ENCODE assay signal across 20 cellular contexts in the genomic region with DNA sequence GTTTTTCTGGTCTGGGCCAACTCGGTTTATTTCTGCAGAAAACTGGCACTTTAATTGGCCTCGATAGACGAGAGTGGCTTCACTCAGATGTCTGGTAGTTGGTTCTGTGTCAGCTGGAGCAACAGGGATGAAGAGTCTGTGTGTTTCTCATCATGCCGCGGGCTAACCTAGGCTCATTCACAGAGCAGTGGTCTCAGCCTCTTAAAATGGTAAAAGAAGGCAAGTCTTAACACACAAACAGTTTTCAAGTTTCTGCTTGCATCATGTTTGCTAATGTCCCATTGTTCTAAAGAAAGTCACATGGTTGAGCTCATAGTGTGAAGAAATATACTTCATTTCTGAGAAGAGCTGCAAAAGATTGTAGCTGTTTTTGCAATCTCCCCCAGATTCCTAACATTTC. TPM values are rescaled to one million over a fixed set of nuclear protein-coding genes. Genes with fewer than 3 reads are reported as not detected.
A peak's percentile ranks its signal among the peaks of the same experiment; 100 is the strongest.
DNase-seq lines count a peak whose midpoint lies in the region; ATAC-seq and TF ChIP-seq lines count a peak whose summit lies in the region.
"Had no signal": no experiment of that assay in that cellular context is flagged by ENCODE, and none has a peak within 500 bp of the region (broad histone marks: within the 10 kb centered on the region; RNA-seq: fewer than 3 reads in every experiment).

No MANE protein-coding gene starts in this region.

- intact Hi-C loops in activated CD4-positive, alpha-beta T cell treated with anti-CD3 and anti-CD28 coated beads, Interleukin-2, amount 10 ng/mL, durations not matched to agents 24 days and 14 days (cut with micrococcal nuclease) = no loop called here

- H3K4me1 Mint-ChIP-seq in activated CD4-positive, alpha-beta T cell treated with anti-CD3 and anti-CD28 coated beads, Interleukin-2, amount 10 ng/mL, durations not matched to agents 24 days and 14 days = peaks cover 3% of the 10 kb centered on the region

- peaks cover 3% of the 10 kb centered on the region for H3K9me3 Mint-ChIP-seq in activated CD4-positive, alpha-beta T cell treated with anti-CD3 and anti-CD28 coated beads, Interleukin-2, amount 10 ng/mL, durations not matched to agents 24 days and 14 days
- H3K9me3 Mint-ChIP-seq: activated CD4-positive, alpha-beta memory T cell treated with anti-CD3 and anti-CD28 coated beads for 36 hours; CD4-positive, CD25-positive, alpha-beta regulatory T cell had no signal

- no peak for TF ChIP-seq CTCF in fibroblast of the aortic adventitia (IDR thresholded peaks at IDR 0.05; ENCODE audit: insufficient read depth, low read length)

- no peak overlapping the region for H3K27ac Mint-ChIP-seq in activated CD4-positive, alpha-beta T cell treated with anti-CD3 and anti-CD28 coated beads, Interleukin-2, amount 10 ng/mL, durations not matched to agents 24 days and 14 days
- H3K27ac Mint-ChIP-seq: activated CD4-positive, alpha-beta memory T cell treated with anti-CD3 and anti-CD28 coated beads for 36 hours; CD4-positive, CD25-positive, alpha-beta regulatory T cell had no signal

- peaks cover 2% of the 10 kb centered on the region for H3K36me3 Mint-ChIP-seq in activated CD4-positive, alpha-beta T cell treated with anti-CD3 and anti-CD28 coated beads, Interleukin-2, amount 10 ng/mL, durations not matched to agents 24 days and 14 days (ENCODE audit: low read depth)
- H3K36me3 Mint-ChIP-seq: activated CD4-positive, alpha-beta memory T cell treated with anti-CD3 and anti-CD28 coated beads for 36 hours; CD4-positive, CD25-positive, alpha-beta regulatory T cell had no signal

- DNase-seq in CD1c-positive myeloid dendritic cell (ENCODE audit: extremely low spot score) (peak; percentile 58), NOMO-1 (lab: John Stamatoyannopoulos, UW; ENCODE audit: unreplicated experiment in 2 of 2) (peak; percentile 89 to 99), amniotic epithelial cell (ENCODE audit: low read depth) (peak; percentile 41), fibroblast of the aortic adventitia (ENCODE audit: low read depth) (peak; percentile 69), DMS53 (lab: John Stamatoyannopoulos, UW) (no peak)
- DNase-seq in activated CD4-positive, alpha-beta T cell treated with anti-CD3 and anti-CD28 coated beads, Interleukin-2, amount 10 ng/mL, durations not matched to agents 24 days and 14 days = no peak
- DNase-seq: activated CD4-positive, alpha-beta memory T cell treated with anti-CD3 and anti-CD28 coated beads for 36 hours; activated naive CD4-positive, alpha-beta T cell treated with anti-CD3 and anti-CD28 coated beads, Interleukin-2, amount 50 U/mL, for 16 hours; CD4-positive, CD25-positive, alpha-beta regulatory T cell; GOT3; head of caudate nucleus; NCI-H1092 treated with DMSO at 0.1 percent for 48 hours; NCI-H2171 treated with DMSO at 0.1 percent for 48 hours; ovary; Peyer's patch; stomach; upper lobe of left lung; WERI-Rb-1 had no signal

- peaks cover 8% of the 10 kb centered on the region for H3K27me3 Mint-ChIP-seq in activated CD4-positive, alpha-beta T cell treated with anti-CD3 and anti-CD28 coated beads, Interleukin-2, amount 10 ng/mL, durations not matched to agents 24 days and 14 days
- H3K27me3 Mint-ChIP-seq: activated CD4-positive, alpha-beta memory T cell treated with anti-CD3 and anti-CD28 coated beads for 36 hours; CD4-positive, CD25-positive, alpha-beta regulatory T cell had no signal

- no peak overlapping the region for H3K4me3 ChIP-seq in fibroblast of the aortic adventitia (ENCODE audit: low read depth, low read length)
- H3K4me3 ChIP-seq: ovary, Peyer's patch, stomach, upper lobe of left lung had no signal

- ATAC-seq in HG02970 (IDR thresholded peaks at IDR 0.05; ENCODE audit: low FRiP score, unreplicated experiment) = no peak
- no peak for ATAC-seq in HG03378 (IDR thresholded peaks at IDR 0.05; ENCODE audit: unreplicated experiment)

- no peak overlapping the region for H3K4me3 Mint-ChIP-seq in activated CD4-positive, alpha-beta T cell treated with anti-CD3 and anti-CD28 coated beads, Interleukin-2, amount 10 ng/mL, durations not matched to agents 24 days and 14 days
- H3K4me3 Mint-ChIP-seq: activated CD4-positive, alpha-beta memory T cell treated with anti-CD3 and anti-CD28 coated beads for 36 hours; CD4-positive, CD25-positive, alpha-beta regulatory T cell had no signal

RNA-seq across cellular contexts. Expression of a gene that starts 37.5 kb away (rescaled TPM):
- 36.9 and 101 TPM in 2 replicates for total RNA-seq in fibroblast of the aortic adventitia (ENCODE audit: low replicate concordance)
- total RNA-seq in activated CD4-positive, alpha-beta T cell treated with anti-CD3 and anti-CD28 coated beads, Interleukin-2, amount 10 ng/mL, durations not matched to agents 24 days and 14 days = 47.4 and 49.0 TPM in 2 replicates

Comparison
In these comparisons a context has a peak if more than half of its experiments do, and no peak if none do; other contexts are left out.
1. DNase-seq: peak in CD1c-positive myeloid dendritic cell (single experiment), NOMO-1 (2 of 2), amniotic epithelial cell (single experiment) and fibroblast of the aortic adventitia (single experiment); none in activated CD4-positive, alpha-beta T cell treated with anti-CD3 and anti-CD28 coated beads, Interleukin-2, amount 10 ng/mL, durations not matched to agents 24 days and 14 days (single experiment) and DMS53 (single experiment).